ENCODE assay signal across 7 cellular contexts in the genomic region with DNA sequence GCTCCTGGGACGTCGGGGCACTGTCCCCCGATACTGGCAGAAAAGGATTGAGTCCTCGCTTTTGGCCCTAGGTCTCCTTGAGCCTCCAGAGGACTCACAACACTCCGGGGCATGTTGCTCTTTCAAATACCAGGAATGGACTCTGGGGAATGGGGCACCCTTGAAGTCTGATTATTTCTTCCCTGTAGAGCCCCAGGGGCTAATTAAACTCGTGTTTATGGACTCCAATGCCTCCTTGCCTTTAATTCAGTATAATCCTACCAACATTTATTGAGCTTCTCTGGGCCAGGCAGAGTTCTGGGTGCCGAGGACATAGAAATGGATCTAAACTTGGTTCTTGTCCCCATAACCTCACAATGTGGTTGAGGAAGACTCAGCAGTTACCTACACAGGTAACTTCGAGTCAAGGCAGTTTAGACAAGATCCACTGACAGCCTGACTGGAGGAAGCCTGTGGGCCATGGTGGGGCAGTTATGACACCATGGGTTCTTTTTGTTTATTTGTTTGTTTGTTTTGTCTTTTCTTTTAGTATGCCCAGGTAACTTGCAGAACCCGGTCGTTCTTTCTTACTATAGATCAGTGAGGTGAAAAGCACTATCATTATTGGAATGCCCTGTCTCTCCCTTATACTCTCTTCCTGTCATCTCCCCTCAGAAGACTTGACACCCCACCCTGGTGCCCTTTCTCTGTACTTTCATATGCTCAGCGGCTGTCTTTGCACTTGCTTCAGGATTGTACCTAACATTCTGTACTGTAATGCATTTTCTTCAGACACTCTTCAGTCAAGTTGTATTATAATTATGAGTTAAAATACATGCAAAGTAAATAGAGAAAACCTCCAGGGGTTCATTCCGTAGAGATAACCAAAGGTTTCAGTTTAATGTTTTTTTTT. TPM values are rescaled to one million over a fixed set of nuclear protein-coding genes. Genes with fewer than 3 reads are reported as not detected.
DNase-seq lines count a peak whose midpoint lies in the region; ATAC-seq and TF ChIP-seq lines count a peak whose summit lies in the region.

No MANE protein-coding gene starts in this region.

- in situ Hi-C loops in G401 (cut with HindIII; ENCODE audit: low sequenced_read_pairs), result no loop called here

- H3K9me3 ChIP-seq in SU-DHL-6 (ENCODE audit: insufficient read depth, low read length), result no peaks in the 10 kb centered on the region

- H3K79me2 ChIP-seq in SU-DHL-6 (ENCODE audit: insufficient read depth, low read length), result no peaks in the 10 kb centered on the region

- peak overlapping the region; percentile 35 for H3K4me3 ChIP-seq in SU-DHL-6 (ENCODE audit: insufficient read depth, low read length, poor library complexity, severe bottlenecking)

- H4K20me1 ChIP-seq in SU-DHL-6 (ENCODE audit: low read depth, low read length), result no peaks in the 10 kb centered on the region

- H3K27ac ChIP-seq in SU-DHL-6 (ENCODE audit: low read depth, low read length), result no peak overlapping the region

- TF ChIP-seq CTCF in SU-DHL-6 (IDR thresholded peaks at IDR 0.05; ENCODE audit: insufficient read depth, low read length, poor library complexity, severe bottlenecking), result no peak
- TF ChIP-seq CTCF in endothelial cell (IDR thresholded peaks at IDR 0.05; ENCODE audit: unreplicated experiment), result no peak

- no peaks in the 10 kb centered on the region for H3K9me3 Mint-ChIP-seq in endothelial cell (ENCODE audit: unreplicated experiment)
- H3K9me3 Mint-ChIP-seq in naive thymus-derived CD8-positive, alpha-beta T cell, result no peaks in the 10 kb centered on the region

- peak overlapping the region; percentile 59 for H2AFZ ChIP-seq in SU-DHL-6 (ENCODE audit: low read depth, low read length, severe bottlenecking)

- peak overlapping the region; percentile 26 for H3K9ac ChIP-seq in SU-DHL-6 (ENCODE audit: low read length)

- H3K4me2 ChIP-seq in SU-DHL-6 (ENCODE audit: low read depth, low read length, poor library complexity, severe bottlenecking), result peak overlapping the region; percentile 87

- peaks cover 62% of the 10 kb centered on the region for H3K4me1 Mint-ChIP-seq in endothelial cell (ENCODE audit: unreplicated experiment)
- H3K4me1 Mint-ChIP-seq in naive thymus-derived CD8-positive, alpha-beta T cell, result peaks cover 40 to 82% (median 66%) of the 10 kb centered on the region in 4 donors

- H3K27me3 ChIP-seq in SU-DHL-6 (ENCODE audit: low read length), result no peaks in the 10 kb centered on the region

- DNase-seq in G401 (ENCODE audit: low spot score) (peak; percentile 66), endothelial cell (ENCODE audit: low spot score) (no peak), T-helper 9 cell (no peak)
- DNase-seq in naive thymus-derived CD8-positive, alpha-beta T cell, result peak in 3 of 10 donors; percentile 24 to 38 (median 37)

- H3K4me3 Mint-ChIP-seq in endothelial cell (ENCODE audit: unreplicated experiment), result peak overlapping the region; percentile 93
- H3K4me3 Mint-ChIP-seq in naive thymus-derived CD8-positive, alpha-beta T cell, result peak overlapping the region; percentile 89 to 100 (median 98)

- H3F3A ChIP-seq in SU-DHL-6 (ENCODE audit: insufficient read depth), result peaks cover 18% of the 10 kb centered on the region

- no peaks in the 10 kb centered on the region for H3K27me3 Mint-ChIP-seq in endothelial cell (ENCODE audit: unreplicated experiment)
- H3K27me3 Mint-ChIP-seq in naive thymus-derived CD8-positive, alpha-beta T cell, result no peaks in the 10 kb centered on the region

- POLR2A ChIA-PET in naive thymus-derived CD8-positive, alpha-beta T cell (lab: Charles Lee), result interaction anchor here (0.8 to 5.0 kb wide), 14 partner anchors 16 to 255 kb away, joined by 3 to 75 read pairs (median 6); partner anchors contain the start of genes CASP10, CLK1, HYCC2 and NDUFB3

- H3K9me2 ChIP-seq in SU-DHL-6 (replicated peaks; ENCODE audit: insufficient read depth, low read length), result no peaks in the 10 kb centered on the region

- ATAC-seq in HG02798 (IDR thresholded peaks at IDR 0.05; ENCODE audit: poor library complexity, unreplicated experiment), result peak; percentile 4
- ATAC-seq in naive thymus-derived CD8-positive, alpha-beta T cell, result peak in 1 of 2 donors; percentile 3
- ATAC-seq in HG03469 (IDR thresholded peaks at IDR 0.05; ENCODE audit: unreplicated experiment), result no peak

- no peaks in the 10 kb centered on the region for H3K36me3 ChIP-seq in SU-DHL-6 (ENCODE audit: low read length)

- peak overlapping the region; percentile 28 for H3K27ac Mint-ChIP-seq in endothelial cell (ENCODE audit: unreplicated experiment)
- peak overlapping the region; percentile 97 to 100 (median 99) for H3K27ac Mint-ChIP-seq in naive thymus-derived CD8-positive, alpha-beta T cell

- peaks cover 38% of the 10 kb centered on the region for H3K36me3 Mint-ChIP-seq in endothelial cell (ENCODE audit: low read depth, unreplicated experiment)
- H3K36me3 Mint-ChIP-seq in naive thymus-derived CD8-positive, alpha-beta T cell, result peaks cover 0 to 11% (median 3%) of the 10 kb centered on the region in 3 donors

RNA-seq across cellular contexts. Expression of gene CFLAR, which starts 3.2 kb away (rescaled TPM):
- total RNA-seq in G401 (2014; rRNA removed; shearing (Covaris generic)), result 17.9 and 24.1 TPM in 2 replicates
- total RNA-seq in endothelial cell (ENCODE audit: unreplicated experiment), result 241 TPM
- total RNA-seq in naive thymus-derived CD8-positive, alpha-beta T cell, result 100 to 1,000 TPM; 127 to 142 TPM
- polyA plus RNA-seq in naive thymus-derived CD8-positive, alpha-beta T cell, result 10 to 100 TPM; 50.7 to 93.3 (median 63.9) TPM

RNA-seq across cellular contexts. Expression of gene NDUFB3, which starts 47.4 kb away (rescaled TPM):
- total RNA-seq in G401 (2014; rRNA removed; shearing (Covaris generic)), result 78.6 and 93.5 TPM in 2 replicates
- 82.3 TPM for total RNA-seq in endothelial cell (ENCODE audit: unreplicated experiment)
- total RNA-seq in naive thymus-derived CD8-positive, alpha-beta T cell, result 10 to 100 TPM; 40.6 to 47.8 TPM
- polyA plus RNA-seq in naive thymus-derived CD8-positive, alpha-beta T cell, result 100 to 1,000 TPM; 279 to 299 (median 298) TPM

RNA-seq across cellular contexts. Expression of gene HYCC2, which starts 47.7 kb away (rescaled TPM):
- 0.49 and 3.2 TPM in 2 replicates for total RNA-seq in G401 (2014; rRNA removed; shearing (Covaris generic))
- 25.1 TPM for total RNA-seq in endothelial cell (ENCODE audit: unreplicated experiment)
- total RNA-seq in naive thymus-derived CD8-positive, alpha-beta T cell, result 10 to 100 TPM; 34.2 to 38.1 TPM
- polyA plus RNA-seq in naive thymus-derived CD8-positive, alpha-beta T cell, result 10 to 100 TPM; 20.8 to 32.5 (median 23.0) TPM
